8 cellular contexts compared by ENCODE assay signal in genomic region chr17:82215095-82215971, GRCh38. TPM values are rescaled to one million over a fixed set of nuclear protein-coding genes. Genes with fewer than 3 reads are reported as not detected.
DNase-seq lines count a peak whose midpoint lies in the region; ATAC-seq lines count a peak whose summit lies in the region.

No MANE protein-coding gene starts in this region.

- no peaks in the 10 kb centered on the region for H3K9me3 Mint-ChIP-seq in immature natural killer cell

- no peak for ATAC-seq in HG03457 (IDR thresholded peaks at IDR 0.05; ENCODE audit: unreplicated experiment)

- H3K27ac Mint-ChIP-seq in immature natural killer cell = peak overlapping the region; percentile 84 to 98 (median 96)

- H3K36me3 Mint-ChIP-seq in immature natural killer cell = no peaks in the 10 kb centered on the region

- H3K27me3 Mint-ChIP-seq in immature natural killer cell (ENCODE audit: low read depth in 3 of 3) = peaks cover 29 to 36% (median 33%) of the 10 kb centered on the region in 3 donors

- peak; percentile 20 for DNase-seq in stimulated activated CD4-positive, alpha-beta T cell treated with anti-CD3 and anti-CD28 coated beads, Interleukin-15, amount 100 ng/mL, for 24 hours
- DNase-seq in stimulated activated CD4-positive, alpha-beta T cell treated with anti-CD3 and anti-CD28 coated beads, Interleukin-4, amount 100 ng/mL, for 24 hours = no peak
- DNase-seq in SK-N-DZ (ENCODE audit: low spot score) (peak; percentile 56), immature natural killer cell (peak in 1 of 3 donors; percentile 28), NCI-H510A treated with DMSO at 0.1 percent for 48 hours (lab: John Stamatoyannopoulos, UW) (no peak), A172 (ENCODE audit: low spot score) (no peak), islet precursor cell (no peak)

- peak overlapping the region; percentile 27 to 81 (median 69) for H3K4me3 Mint-ChIP-seq in immature natural killer cell

- peaks cover 51 to 58% of the 10 kb centered on the region in 2 donors for H3K4me1 Mint-ChIP-seq in immature natural killer cell

RNA-seq across cellular contexts. Expression of gene CCDC57, which starts 2.7 kb away (rescaled TPM):
- 13.0 and 24.1 TPM in 2 replicates for polyA plus RNA-seq in SK-N-DZ (2014; cell fraction: cytosol; rRNA removed)
- polyA plus RNA-seq in SK-N-DZ (2014; cell fraction: nucleus; rRNA removed) = 39.5 and 75.5 TPM in 2 replicates
- polyA plus RNA-seq in immature natural killer cell = 10 to 100 TPM; 27.7 to 65.8 (median 28.8) TPM
- 8.9 and 14.6 TPM in 2 replicates for total RNA-seq in A172 (2014; rRNA removed; shearing (Covaris generic))

RNA-seq across cellular contexts. Expression of gene SLC16A3, which starts 13.5 kb away (rescaled TPM):
- 70.5 and 78.7 TPM in 2 replicates for polyA plus RNA-seq in SK-N-DZ (2014; cell fraction: cytosol; rRNA removed)
- polyA plus RNA-seq in SK-N-DZ (2014; cell fraction: nucleus; rRNA removed) = 43.3 and 51.0 TPM in 2 replicates
- polyA plus RNA-seq in immature natural killer cell = 10 to 100 TPM in 1 of 3 donors, 1 to 10 TPM in 2; 5.8 to 12.2 (median 6.8) TPM
- total RNA-seq in A172 (2014; rRNA removed; shearing (Covaris generic)) = 65.3 and 66.7 TPM in 2 replicates

RNA-seq across cellular contexts. Expression of gene CSNK1D, which starts 58.2 kb away (rescaled TPM):
- 25.1 and 31.2 TPM in 2 replicates for polyA plus RNA-seq in SK-N-DZ (2014; cell fraction: cytosol; rRNA removed)
- polyA plus RNA-seq in SK-N-DZ (2014; cell fraction: nucleus; rRNA removed) = 49.5 and 120 TPM in 2 replicates
- 100 to 1,000 TPM in 1 of 3 donors, 10 to 100 TPM in 2; 48.9 to 130 (median 55.9) TPM for polyA plus RNA-seq in immature natural killer cell
- 19.9 and 20.9 TPM in 2 replicates for total RNA-seq in A172 (2014; rRNA removed; shearing (Covaris generic))

Comparison
In these comparisons a context has a peak if more than half of its experiments do, and no peak if none do; other contexts are left out.
1. DNase-seq: peak in stimulated activated CD4-positive, alpha-beta T cell treated with anti-CD3 and anti-CD28 coated beads, Interleukin-15, amount 100 ng/mL, for 24 hours (single experiment) and SK-N-DZ (single experiment); none in stimulated activated CD4-positive, alpha-beta T cell treated with anti-CD3 and anti-CD28 coated beads, Interleukin-4, amount 100 ng/mL, for 24 hours (single experiment), NCI-H510A treated with DMSO at 0.1 percent for 48 hours (single experiment), A172 (single experiment) and islet precursor cell (single experiment).